In genomic region chr2:11154460-11155325, GRCh38 we compare ENCODE assay signal across 8 cellular contexts. TPM values are rescaled to one million over a fixed set of nuclear protein-coding genes. Genes with fewer than 3 reads are reported as not detected.
DNase-seq lines count a peak whose midpoint lies in the region; ATAC-seq and TF ChIP-seq lines count a peak whose summit lies in the region.

No MANE protein-coding gene starts in this region.

- H3K9me3 ChIP-seq in ascending aorta: no peaks in the 10 kb centered on the region

- H3K27ac Mint-ChIP-seq in T-helper 2 cell treated with Interferon-gamma antibody and Interleukin-4, amounts not matched to agents 5 μg/mL and 100 μg/mL, for 36 hours: peak overlapping the region; percentile 86

- peak overlapping the region; percentile 71 to 85 for H3K4me3 ChIP-seq in ascending aorta

- H3K36me3 Mint-ChIP-seq in T-helper 2 cell treated with Interferon-gamma antibody and Interleukin-4, amounts not matched to agents 5 μg/mL and 100 μg/mL, for 36 hours (ENCODE audit: low read depth): no peaks in the 10 kb centered on the region

- peaks cover 4 to 18% of the 10 kb centered on the region in 2 donors for H3K4me1 ChIP-seq in ascending aorta

- TF ChIP-seq CTCF in ascending aorta (IDR thresholded peaks at IDR 0.05): peak in 1 of 3 experiments; percentile 4

- peak overlapping the region; percentile 84 for H3K4me3 Mint-ChIP-seq in T-helper 2 cell treated with Interferon-gamma antibody and Interleukin-4, amounts not matched to agents 5 μg/mL and 100 μg/mL, for 36 hours

- peak overlapping the region; percentile 96 for H3K27ac ChIP-seq in ascending aorta

- ATAC-seq in GM18508 (IDR thresholded peaks at IDR 0.05; ENCODE audit: insufficient read depth, unreplicated experiment): peak; percentile 42
- peak; percentile 55 for ATAC-seq in HG02973 (IDR thresholded peaks at IDR 0.05; ENCODE audit: unreplicated experiment)

- DNase-seq in NCI-H187 treated with DMSO at 0.1 percent for 48 hours (lab: John Stamatoyannopoulos, UW) (peak; percentile 88), ascending aorta (ENCODE audit: low spot score in 2 of 2) (peak; percentile 88 to 98), hepatic stellate cell (ENCODE audit: low spot score) (peak; percentile 99), retina (peak; percentile 80), middle frontal gyrus (ENCODE audit: extremely low spot score, low spot score) (no peak)
- peak; percentile 95 for DNase-seq in T-helper 2 cell treated with Interferon-gamma antibody and Interleukin-4, amounts not matched to agents 5 μg/mL and 100 μg/mL, for 36 hours (ENCODE audit: low spot score)

- peaks cover 14% of the 10 kb centered on the region for H3K27me3 Mint-ChIP-seq in T-helper 2 cell treated with Interferon-gamma antibody and Interleukin-4, amounts not matched to agents 5 μg/mL and 100 μg/mL, for 36 hours (ENCODE audit: low read depth)

- no peaks in the 10 kb centered on the region for H3K27me3 ChIP-seq in ascending aorta

- intact Hi-C loops in ascending aorta (cut with DNase I): loop anchor here (1.0 to 10.0 kb wide), 6 partner anchors 22 to 710 kb away; partner anchors contain the start of genes E2F6, LPIN1, ODC1 and PDIA6

- no peaks in the 10 kb centered on the region for H3K9me3 Mint-ChIP-seq in T-helper 2 cell treated with Interferon-gamma antibody and Interleukin-4, amounts not matched to agents 5 μg/mL and 100 μg/mL, for 36 hours

- peaks cover 0 to 2% of the 10 kb centered on the region in 2 donors for H3K36me3 ChIP-seq in ascending aorta

- peaks cover 10% of the 10 kb centered on the region for H3K4me1 Mint-ChIP-seq in T-helper 2 cell treated with Interferon-gamma antibody and Interleukin-4, amounts not matched to agents 5 μg/mL and 100 μg/mL, for 36 hours (ENCODE audit: low read depth)

RNA-seq across cellular contexts. Expression of gene SLC66A3, which starts 0.6 kb away (rescaled TPM):
- total RNA-seq in ascending aorta: 52.6 TPM
